1 cellular context compared by ENCODE assay signal in genomic region chr12:121796855-121797751, GRCh38.
A peak's percentile ranks its signal among the peaks of the same experiment; 100 is the strongest.
TF ChIP-seq lines count a peak whose summit lies in the region.

No MANE protein-coding gene starts in this region.

TF ChIP-seq in H1, 55 proteins besides CTCF, POLR2A, EP300 and RAD21 (continued from another document):
- TF ChIP-seq TAF1 (IDR thresholded peaks at IDR 0.05; ENCODE audit: low read depth, low read length) = 0 out of 2 replicates have a peak, but pooled peaks have one; percentile 28
